ENCODE assay signal across 1 cellular context in genomic region chr19:1790054-1790762, GRCh38.
TF ChIP-seq lines count a peak whose summit lies in the region.

No MANE protein-coding gene starts in this region.

TF ChIP-seq in HepG2, 621 proteins besides CTCF, POLR2A, EP300 and RAD21:
- TF ChIP-seq IRF1 (CRISPR knock-in tag; IDR thresholded peaks at IDR 0.05; ENCODE audit: low read depth), result no peak
